ENCODE assay signal across 9 cellular contexts in the genomic region with DNA sequence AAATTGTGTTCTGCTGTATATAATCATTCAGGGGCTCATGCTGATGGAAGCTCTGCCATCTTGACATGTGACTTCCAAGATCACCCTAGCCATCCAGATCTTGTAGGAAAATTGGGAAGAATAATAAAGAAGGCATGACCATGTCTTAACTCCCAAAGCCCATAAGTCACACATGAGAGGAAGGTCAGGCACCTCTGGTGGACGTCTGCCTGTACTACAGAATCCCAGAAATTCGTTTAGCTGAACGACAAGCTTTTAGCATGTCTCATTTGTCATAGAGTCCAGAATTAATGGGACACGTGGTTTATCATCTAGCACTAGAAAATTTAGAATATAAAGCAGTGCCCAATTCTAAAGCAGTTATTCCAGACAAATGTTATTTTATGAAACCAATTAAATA.
DNase-seq lines count a peak whose midpoint lies in the region; ATAC-seq and TF ChIP-seq lines count a peak whose summit lies in the region.
"Had no signal": no experiment of that assay in that cellular context is flagged by ENCODE, and none has a peak within 500 bp of the region (broad histone marks: within the 10 kb centered on the region; RNA-seq: fewer than 3 reads in every experiment).

No MANE protein-coding gene starts in this region.

- no peak overlapping the region for H3K9ac ChIP-seq in neural progenitor cell

- TF ChIP-seq CTCF in WI38 (IDR thresholded peaks at IDR 0.05; ENCODE audit: low read depth, low read length) = 0 out of 2 replicates have a peak, but pooled peaks have one; percentile 7
- peak; percentile 59 for TF ChIP-seq CTCF in neural progenitor cell (IDR thresholded peaks at IDR 0.05)

- no peaks in the 10 kb centered on the region for H3K9me3 ChIP-seq in neural progenitor cell (ENCODE audit: low read depth)

- H3K79me2 ChIP-seq in neural progenitor cell (ENCODE audit: low read depth) = no peaks in the 10 kb centered on the region

- H3K36me3 Mint-ChIP-seq in neural progenitor cell = no peaks in the 10 kb centered on the region

- no peak overlapping the region for H3K27ac ChIP-seq in neural progenitor cell

- no peaks in the 10 kb centered on the region for H3K4me1 ChIP-seq in neural progenitor cell

- H2AFZ ChIP-seq in neural progenitor cell (replicated peaks) = no peak overlapping the region

- H3K4me1 Mint-ChIP-seq in neural progenitor cell = no peaks in the 10 kb centered on the region
- H3K4me1 Mint-ChIP-seq: activated B cell treated with CpG ODN at 0.5 μM for 24 hours had no signal

- H3K9me3 Mint-ChIP-seq in neural progenitor cell = peaks cover 5% of the 10 kb centered on the region
- H3K9me3 Mint-ChIP-seq: activated B cell treated with CpG ODN at 0.5 μM for 24 hours had no signal

- H3K4me3 ChIP-seq in WI38 (ENCODE audit: low read depth, low read length) (no peak overlapping the region), neural progenitor cell (no peak overlapping the region)

- no peak overlapping the region for H3K4me2 ChIP-seq in neural progenitor cell

- H4K20me1 ChIP-seq in neural progenitor cell (ENCODE audit: low read depth) = no peaks in the 10 kb centered on the region

- no peak overlapping the region for H3K27ac Mint-ChIP-seq in neural progenitor cell
- H3K27ac Mint-ChIP-seq: activated B cell treated with CpG ODN at 0.5 μM for 24 hours had no signal

- peak; percentile 75 for ATAC-seq in GM18873 (IDR thresholded peaks at IDR 0.05; ENCODE audit: low FRiP score, unreplicated experiment)
- peak; percentile 87 for ATAC-seq in HG03159 (IDR thresholded peaks at IDR 0.05; ENCODE audit: unreplicated experiment)

- H3F3A ChIP-seq in neural progenitor cell (ENCODE audit: low read depth) = no peaks in the 10 kb centered on the region

- H3K4me3 Mint-ChIP-seq in neural progenitor cell = no peak overlapping the region
- H3K4me3 Mint-ChIP-seq: activated B cell treated with CpG ODN at 0.5 μM for 24 hours had no signal

- DNase-seq in neural progenitor cell (ENCODE audit: low spot score) (peak; percentile 27), inferior parietal cortex (ENCODE audit: extremely low spot score) (no peak), NCI-H146 treated with DMSO at 0.1 percent for 48 hours (lab: John Stamatoyannopoulos, UW; ENCODE audit: unreplicated experiment) (no peak), mesenteric fat pad (ENCODE audit: low spot score) (no peak), superior temporal gyrus (ENCODE audit: extremely low spot score) (no peak)
- DNase-seq: activated B cell treated with CpG ODN at 0.5 μM for 24 hours had no signal

- H3K27me3 ChIP-seq in neural progenitor cell = peaks cover 6% of the 10 kb centered on the region

- peaks cover 5% of the 10 kb centered on the region for H3K27me3 Mint-ChIP-seq in neural progenitor cell (ENCODE audit: insufficient read depth, low read depth)

- no peaks in the 10 kb centered on the region for H3K36me3 ChIP-seq in neural progenitor cell
